Comparison of ENCODE assay signal across 8 cellular contexts in the genomic region with DNA sequence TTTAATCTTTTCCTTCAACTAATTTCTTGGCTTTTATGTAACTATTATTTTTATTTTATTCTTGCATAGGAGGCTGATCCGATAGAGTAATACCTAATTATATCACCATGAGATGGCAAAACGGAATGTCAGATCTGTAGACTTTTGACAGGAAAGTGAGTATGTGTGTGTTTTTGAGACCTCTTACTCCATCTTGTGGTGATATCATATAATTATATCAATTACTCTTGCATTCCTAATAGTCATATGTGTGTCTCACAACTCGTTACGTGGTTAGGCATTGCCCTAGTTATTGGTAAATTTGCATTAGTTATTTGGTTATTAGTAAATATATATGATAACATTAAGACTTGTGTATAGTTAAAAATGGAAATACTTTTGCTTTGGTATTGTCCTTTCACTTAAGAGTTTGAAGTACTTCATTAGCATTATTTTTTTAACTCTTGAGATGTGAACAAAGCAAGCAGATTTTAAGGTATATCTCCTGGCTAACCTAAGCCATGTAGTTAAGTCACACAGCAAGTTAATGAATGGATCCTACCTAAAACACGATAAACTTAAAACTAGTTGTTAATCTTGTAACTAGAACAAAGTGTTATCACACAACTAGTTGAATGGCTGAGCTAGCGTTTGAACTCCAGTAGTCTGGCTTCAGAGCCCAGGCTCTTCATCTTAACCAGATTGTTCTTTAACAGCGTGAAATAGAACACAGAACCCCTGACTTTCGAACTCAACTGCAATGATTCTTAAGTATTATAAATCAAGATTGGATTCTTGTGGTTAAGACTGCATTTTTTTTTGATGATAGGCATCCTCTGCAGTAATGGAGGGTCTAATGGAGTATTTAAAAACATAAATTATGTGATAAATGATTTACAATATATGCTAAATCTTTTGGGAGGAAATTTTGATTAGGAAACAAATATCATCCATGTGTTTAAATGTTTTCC.
DNase-seq lines count a peak whose midpoint lies in the region; ATAC-seq lines count a peak whose summit lies in the region.

No MANE protein-coding gene starts in this region.

- no peak overlapping the region for H3K27ac Mint-ChIP-seq in activated naive CD8-positive, alpha-beta T cell treated with anti-CD3 and anti-CD28 coated beads, Interleukin-2, amount 50 U/mL, for 24 hours
- H3K27ac Mint-ChIP-seq in activated T-cell treated with anti-CD3 and anti-CD28 coated beads, Interleukin-2, amount 50 U/mL, for 72 hours, result no peak overlapping the region

- ATAC-seq in GM19397 (IDR thresholded peaks at IDR 0.05; ENCODE audit: unreplicated experiment), result peak; percentile 50
- no peak for ATAC-seq in activated naive CD8-positive, alpha-beta T cell treated with anti-CD3 and anti-CD28 coated beads, Interleukin-2, amount 50 U/mL, for 24 hours
- ATAC-seq in activated T-cell treated with anti-CD3 and anti-CD28 coated beads, Interleukin-2, amount 50 U/mL, for 72 hours (replicated peaks in 1 of 2), result no peak

- peak; percentile 42 for DNase-seq in D341Med (ENCODE audit: low spot score)
- DNase-seq in LHCN-M2 (ENCODE audit: low read depth), result peak; percentile 75
- peak; percentile 58 for DNase-seq in astrocyte of the hippocampus (ENCODE audit: low read depth, low spot score)
- peak; percentile 18 for DNase-seq in medulla oblongata (ENCODE audit: extremely low spot score)
- DNase-seq in activated naive CD8-positive, alpha-beta T cell treated with anti-CD3 and anti-CD28 coated beads, Interleukin-2, amount 50 U/mL, for 24 hours, result no peak
- DNase-seq in NCI-H345 treated with DMSO at 0.1 percent for 48 hours (lab: John Stamatoyannopoulos, UW; ENCODE audit: unreplicated experiment), result no peak
- DNase-seq in activated T-cell treated with anti-CD3 and anti-CD28 coated beads, Interleukin-2, amount 50 U/mL, for 72 hours, result no peak

- H3K36me3 Mint-ChIP-seq in activated naive CD8-positive, alpha-beta T cell treated with anti-CD3 and anti-CD28 coated beads, Interleukin-2, amount 50 U/mL, for 24 hours (ENCODE audit: low read depth), result no peaks in the 10 kb centered on the region
- no peaks in the 10 kb centered on the region for H3K36me3 Mint-ChIP-seq in activated T-cell treated with anti-CD3 and anti-CD28 coated beads, Interleukin-2, amount 50 U/mL, for 72 hours (ENCODE audit: insufficient read depth in 2 of 2)

- no peaks in the 10 kb centered on the region for H3K4me1 Mint-ChIP-seq in activated naive CD8-positive, alpha-beta T cell treated with anti-CD3 and anti-CD28 coated beads, Interleukin-2, amount 50 U/mL, for 24 hours
- no peaks in the 10 kb centered on the region for H3K4me1 Mint-ChIP-seq in activated T-cell treated with anti-CD3 and anti-CD28 coated beads, Interleukin-2, amount 50 U/mL, for 72 hours (ENCODE audit: low read depth)

- no peaks in the 10 kb centered on the region for H3K27me3 Mint-ChIP-seq in activated naive CD8-positive, alpha-beta T cell treated with anti-CD3 and anti-CD28 coated beads, Interleukin-2, amount 50 U/mL, for 24 hours
- no peaks in the 10 kb centered on the region for H3K27me3 Mint-ChIP-seq in activated T-cell treated with anti-CD3 and anti-CD28 coated beads, Interleukin-2, amount 50 U/mL, for 72 hours (ENCODE audit: low read depth)

- H3K4me3 Mint-ChIP-seq in activated naive CD8-positive, alpha-beta T cell treated with anti-CD3 and anti-CD28 coated beads, Interleukin-2, amount 50 U/mL, for 24 hours, result no peak overlapping the region
- no peak overlapping the region for H3K4me3 Mint-ChIP-seq in activated T-cell treated with anti-CD3 and anti-CD28 coated beads, Interleukin-2, amount 50 U/mL, for 72 hours

- H3K9me3 Mint-ChIP-seq in activated naive CD8-positive, alpha-beta T cell treated with anti-CD3 and anti-CD28 coated beads, Interleukin-2, amount 50 U/mL, for 24 hours, result no peaks in the 10 kb centered on the region
- H3K9me3 Mint-ChIP-seq in activated T-cell treated with anti-CD3 and anti-CD28 coated beads, Interleukin-2, amount 50 U/mL, for 72 hours, result no peaks in the 10 kb centered on the region

Comparison
In these comparisons a context has a peak if more than half of its experiments do, and no peak if none do; other contexts are left out.
1. DNase-seq: peak in D341Med (single experiment), LHCN-M2 (single experiment), astrocyte of the hippocampus (single experiment) and medulla oblongata (single experiment); none in activated naive CD8-positive, alpha-beta T cell treated with anti-CD3 and anti-CD28 coated beads, Interleukin-2, amount 50 U/mL, for 24 hours (single experiment), NCI-H345 treated with DMSO at 0.1 percent for 48 hours (single experiment) and activated T-cell treated with anti-CD3 and anti-CD28 coated beads, Interleukin-2, amount 50 U/mL, for 72 hours (0 of 2).